1 cellular context compared by ENCODE assay signal in genomic region chr6:43869792-43870659, GRCh38.
TF ChIP-seq lines count a peak whose summit lies in the region.

No MANE protein-coding gene starts in this region.

TF ChIP-seq in K562, 482 proteins besides CTCF, POLR2A, EP300 and RAD21:
- TF ChIP-seq PREB (CRISPR knock-in tag; IDR thresholded peaks at IDR 0.05) (no peak), ARID4B (CRISPR knock-in tag; IDR thresholded peaks at IDR 0.05) (no peak), PRMT5 (CRISPR knock-in tag; IDR thresholded peaks at IDR 0.05) (no peak), ZKSCAN1 (IDR thresholded peaks at IDR 0.05; ENCODE audit: low read depth, low read length) (peak; percentile 83; the same call in 1 of the 2 replicates), HNRNPK (IDR thresholded peaks at IDR 0.05; ENCODE audit: low read depth, low read length, poor library complexity, severe bottlenecking) (peak; percentile 27), RNF2 (IDR thresholded peaks at IDR 0.05) (no peak), RCOR1 (IDR thresholded peaks at IDR 0.05; ENCODE audit: borderline replicate concordance in 1 of 2, low read depth in 2 of 2, low read length in 2 of 2) (no peak), SPI1 (IDR thresholded peaks at IDR 0.05; ENCODE audit: borderline replicate concordance, low read depth, low read length) (peak; percentile 36; the same call in 1 of the 2 replicates), ESRRB (CRISPR knock-in tag; IDR thresholded peaks at IDR 0.05; ENCODE audit: borderline replicate concordance) (no peak), CREB1 (IDR thresholded peaks at IDR 0.05) (no peak), CREB1 (CRISPR knock-in tag; IDR thresholded peaks at IDR 0.05) (no peak), HMBOX1 (IDR thresholded peaks at IDR 0.05) (no peak), ZNF445 (CRISPR knock-in tag; IDR thresholded peaks at IDR 0.05; ENCODE audit: low read depth) (no peak), ZNF263 (CRISPR knock-in tag; IDR thresholded peaks at IDR 0.05; ENCODE audit: borderline replicate concordance) (peak; percentile 26; the same call in 1 of the 2 replicates), FOXP1 (CRISPR knock-in tag; IDR thresholded peaks at IDR 0.05) (no peak), MYC (IDR thresholded peaks at IDR 0.05; ENCODE audit: low read depth, low read length) (no peak), MYC (CRISPR knock-in tag; IDR thresholded peaks at IDR 0.05; ENCODE audit: borderline replicate concordance, low read depth) (no peak), TEAD1 (CRISPR knock-in tag; IDR thresholded peaks at IDR 0.05) (no peak), ETV5 (CRISPR knock-in tag; IDR thresholded peaks at IDR 0.05; ENCODE audit: low read depth) (no peak), ZNF282 (CRISPR knock-in tag; IDR thresholded peaks at IDR 0.05) (no peak), TAF1 (IDR thresholded peaks at IDR 0.05; ENCODE audit: control insufficient read depth, extremely low read depth, insufficient read depth, low read length, severe bottlenecking) (no peak), ZKSCAN8 (CRISPR knock-in tag; IDR thresholded peaks at IDR 0.05) (no peak), SMAD4 (CRISPR knock-in tag; conservative IDR thresholded peaks at IDR 0.05) (no peak), ADNP (tag; IDR thresholded peaks at IDR 0.05) (no peak), DNMT1 (IDR thresholded peaks at IDR 0.05) (no peak), EZH2 (IDR thresholded peaks at IDR 0.05; ENCODE audit: borderline replicate concordance, low read depth, low read length) (no peak)
- TF ChIP-seq, protein P1, sequence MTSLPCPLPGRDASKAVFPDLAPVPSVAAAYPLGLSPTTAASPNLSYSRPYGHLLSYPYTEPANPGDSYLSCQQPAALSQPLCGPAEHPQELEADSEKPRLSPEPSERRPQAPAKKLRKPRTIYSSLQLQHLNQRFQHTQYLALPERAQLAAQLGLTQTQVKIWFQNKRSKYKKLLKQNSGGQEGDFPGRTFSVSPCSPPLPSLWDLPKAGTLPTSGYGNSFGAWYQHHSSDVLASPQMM (CRISPR knock-in tag; IDR thresholded peaks at IDR 0.05) = no peak
- TF ChIP-seq, protein P2, sequence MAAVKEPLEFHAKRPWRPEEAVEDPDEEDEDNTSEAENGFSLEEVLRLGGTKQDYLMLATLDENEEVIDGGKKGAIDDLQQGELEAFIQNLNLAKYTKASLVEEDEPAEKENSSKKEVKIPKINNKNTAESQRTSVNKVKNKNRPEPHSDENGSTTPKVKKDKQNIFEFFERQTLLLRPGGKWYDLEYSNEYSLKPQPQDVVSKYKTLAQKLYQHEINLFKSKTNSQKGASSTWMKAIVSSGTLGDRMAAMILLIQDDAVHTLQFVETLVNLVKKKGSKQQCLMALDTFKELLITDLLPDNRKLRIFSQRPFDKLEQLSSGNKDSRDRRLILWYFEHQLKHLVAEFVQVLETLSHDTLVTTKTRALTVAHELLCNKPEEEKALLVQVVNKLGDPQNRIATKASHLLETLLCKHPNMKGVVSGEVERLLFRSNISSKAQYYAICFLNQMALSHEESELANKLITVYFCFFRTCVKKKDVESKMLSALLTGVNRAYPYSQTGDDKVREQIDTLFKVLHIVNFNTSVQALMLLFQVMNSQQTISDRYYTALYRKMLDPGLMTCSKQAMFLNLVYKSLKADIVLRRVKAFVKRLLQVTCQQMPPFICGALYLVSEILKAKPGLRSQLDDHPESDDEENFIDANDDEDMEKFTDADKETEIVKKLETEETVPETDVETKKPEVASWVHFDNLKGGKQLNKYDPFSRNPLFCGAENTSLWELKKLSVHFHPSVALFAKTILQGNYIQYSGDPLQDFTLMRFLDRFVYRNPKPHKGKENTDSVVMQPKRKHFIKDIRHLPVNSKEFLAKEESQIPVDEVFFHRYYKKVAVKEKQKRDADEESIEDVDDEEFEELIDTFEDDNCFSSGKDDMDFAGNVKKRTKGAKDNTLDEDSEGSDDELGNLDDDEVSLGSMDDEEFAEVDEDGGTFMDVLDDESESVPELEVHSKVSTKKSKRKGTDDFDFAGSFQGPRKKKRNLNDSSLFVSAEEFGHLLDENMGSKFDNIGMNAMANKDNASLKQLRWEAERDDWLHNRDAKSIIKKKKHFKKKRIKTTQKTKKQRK (IDR thresholded peaks at IDR 0.05; ENCODE audit: borderline replicate concordance, low read depth, low read length) = no peak
- TF ChIP-seq, protein P3, sequence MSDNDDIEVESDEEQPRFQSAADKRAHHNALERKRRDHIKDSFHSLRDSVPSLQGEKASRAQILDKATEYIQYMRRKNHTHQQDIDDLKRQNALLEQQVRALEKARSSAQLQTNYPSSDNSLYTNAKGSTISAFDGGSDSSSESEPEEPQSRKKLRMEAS (CRISPR knock-in tag; IDR thresholded peaks at IDR 0.05) = no peak
- TF ChIP-seq, protein P4, sequence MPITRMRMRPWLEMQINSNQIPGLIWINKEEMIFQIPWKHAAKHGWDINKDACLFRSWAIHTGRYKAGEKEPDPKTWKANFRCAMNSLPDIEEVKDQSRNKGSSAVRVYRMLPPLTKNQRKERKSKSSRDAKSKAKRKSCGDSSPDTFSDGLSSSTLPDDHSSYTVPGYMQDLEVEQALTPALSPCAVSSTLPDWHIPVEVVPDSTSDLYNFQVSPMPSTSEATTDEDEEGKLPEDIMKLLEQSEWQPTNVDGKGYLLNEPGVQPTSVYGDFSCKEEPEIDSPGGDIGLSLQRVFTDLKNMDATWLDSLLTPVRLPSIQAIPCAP (CRISPR knock-in tag; IDR thresholded peaks at IDR 0.05; ENCODE audit: borderline replicate concordance) = no peak
